13 cellular contexts compared by ENCODE assay signal in the genomic region with DNA sequence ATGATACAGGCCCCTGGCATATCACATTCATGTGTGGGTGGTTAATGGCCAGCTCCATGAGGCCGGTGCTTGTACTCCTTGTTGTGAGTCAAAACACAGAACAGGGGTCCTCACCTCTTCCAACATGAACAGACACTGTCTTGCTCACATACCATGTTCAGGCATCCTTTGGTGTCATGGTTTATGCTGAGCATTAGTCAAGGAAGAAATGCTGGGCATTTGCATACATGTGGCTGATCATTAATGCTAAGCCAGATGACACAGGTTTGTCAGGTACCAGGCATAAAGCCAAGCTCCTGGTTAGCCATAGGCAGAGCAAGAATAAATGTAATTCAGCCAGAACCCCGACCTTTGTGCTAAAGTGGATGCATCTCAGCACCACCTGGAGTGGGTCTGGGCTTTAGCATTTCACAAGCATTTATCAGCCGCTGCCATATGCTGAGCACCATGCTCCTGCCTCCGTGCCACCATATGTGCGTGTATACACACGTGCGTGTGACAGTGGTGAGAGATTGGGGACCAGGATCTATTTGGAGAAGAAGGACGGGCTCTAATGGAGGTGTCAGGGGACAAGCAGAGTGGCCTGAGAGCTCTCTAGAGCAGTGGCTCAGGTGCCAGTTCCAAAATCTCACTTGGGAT. TPM values are rescaled to one million over a fixed set of nuclear protein-coding genes. Genes with fewer than 3 reads are reported as not detected.
A peak's percentile ranks its signal among the peaks of the same experiment; 100 is the strongest.
DNase-seq lines count a peak whose midpoint lies in the region; ATAC-seq and TF ChIP-seq lines count a peak whose summit lies in the region.
"Had no signal": no experiment of that assay in that cellular context is flagged by ENCODE, and none has a peak within 500 bp of the region (broad histone marks: within the 10 kb centered on the region; RNA-seq: fewer than 3 reads in every experiment).

No MANE protein-coding gene starts in this region.

- H3K27me3 Mint-ChIP-seq in MCF 10A (ENCODE audit: insufficient read depth, unreplicated experiment), result no peaks in the 10 kb centered on the region
- H3K27me3 Mint-ChIP-seq in activated CD4-positive, alpha-beta T cell treated with anti-CD3 and anti-CD28 coated beads, Interleukin-2, amount 10 ng/mL, durations not matched to agents 7 days and 5 days, result no peaks in the 10 kb centered on the region

- BruUV-seq in MCF 10A (replicated peaks; lab: Mats Ljungman, UMichigan) (no TSS peak), Panc1 (replicated peaks; lab: Mats Ljungman, UMichigan) (no TSS peak)

- no peak for TF ChIP-seq POLR2A in breast epithelium (IDR thresholded peaks at IDR 0.05)
- no peak for TF ChIP-seq POLR2A in transverse colon (IDR thresholded peaks at IDR 0.05)

- CTCF ChIA-PET in MCF 10A (lab: Yijun Ruan, JAX) (interaction anchor here (1.2 to 2.3 kb wide), 2 partner anchors 71 to 77 kb away, joined by 6 to 18 read pairs; no protein-coding TSS in a partner anchor), Panc1 (lab: Charles Lee) (no interaction called here)
- CTCF ChIA-PET in activated CD4-positive, alpha-beta T cell treated with anti-CD3 and anti-CD28 coated beads, Interleukin-2, amount 10 ng/mL, durations not matched to agents 7 days and 5 days (lab: Charles Lee), result interaction anchor here (1.4 to 2.3 kb wide), 4 partner anchors 8 to 59 kb away, joined by 4 to 9 read pairs (median 9); no protein-coding TSS in a partner anchor

- H3K36me3 ChIP-seq in breast epithelium, result no peaks in the 10 kb centered on the region
- peaks cover 3% of the 10 kb centered on the region for H3K36me3 ChIP-seq in Panc1 (ENCODE audit: control insufficient read depth, insufficient read depth, low read length)
- H3K36me3 ChIP-seq in transverse colon, result no peaks in the 10 kb centered on the region
- H3K36me3 ChIP-seq: BLaER1 had no signal

- H3K4me3 Mint-ChIP-seq in MCF 10A (ENCODE audit: unreplicated experiment), result no peak overlapping the region
- H3K4me3 Mint-ChIP-seq in activated CD4-positive, alpha-beta T cell treated with anti-CD3 and anti-CD28 coated beads, Interleukin-2, amount 10 ng/mL, durations not matched to agents 7 days and 5 days, result no peak overlapping the region
- H3K4me3 Mint-ChIP-seq: natural killer cell had no signal

- POLR2A ChIA-PET in MCF 10A (lab: Yijun Ruan, JAX), result interaction anchor here (0.7 to 2.3 kb wide), 5 partner anchors 13 to 40 kb away, joined by 3 to 17 read pairs (median 4); no protein-coding TSS in a partner anchor
- POLR2A ChIA-PET in Panc1 (lab: Charles Lee), result no interaction called here
- POLR2A ChIA-PET in activated CD4-positive, alpha-beta T cell treated with anti-CD3 and anti-CD28 coated beads, Interleukin-2, amount 10 ng/mL, durations not matched to agents 7 days and 5 days (lab: Charles Lee), result no interaction called here

- TF ChIP-seq EP300 in transverse colon (IDR thresholded peaks at IDR 0.05; ENCODE audit: low read depth), result no peak

- ATAC-seq in Panc1, result no peak
- no peak for ATAC-seq in right cardiac atrium
- ATAC-seq in HG02642 (IDR thresholded peaks at IDR 0.05; ENCODE audit: poor library complexity, unreplicated experiment), result no peak
- ATAC-seq: natural killer cell had no signal

- H3K4me1 ChIP-seq in breast epithelium (peaks cover 0 to 5% of the 10 kb centered on the region in 2 donors), Panc1 (ENCODE audit: control insufficient read depth, insufficient read depth, low read length) (peaks cover 91% of the 10 kb centered on the region), right cardiac atrium (ENCODE audit: control insufficient read depth, insufficient read depth, low read length) (peaks cover 19% of the 10 kb centered on the region), transverse colon (peaks cover 43 to 92% (median 78%) of the 10 kb centered on the region in 4 donors)
- H3K4me1 ChIP-seq: BLaER1 had no signal

- DNase-seq in breast epithelium (ENCODE audit: low spot score in 2 of 2) (no peak), MCF 10A (ENCODE audit: unreplicated experiment) (no peak), Panc1 (ENCODE audit: low read depth, low spot score) (no peak), right cardiac atrium (no peak), transverse colon (no peak), NCI-H1105 (lab: John Stamatoyannopoulos, UW) (no peak)
- DNase-seq in activated CD4-positive, alpha-beta T cell treated with anti-CD3 and anti-CD28 coated beads, Interleukin-2, amount 10 ng/mL, durations not matched to agents 7 days and 5 days, result no peak
- DNase-seq: activated CD4-positive, CD25-positive, alpha-beta regulatory T cell; activated gamma-delta T cell treated with Interleukin-2 at 50 U/mL for 16 hours; natural killer cell; NCI-H748 treated with DMSO at 0.1 percent for 48 hours had no signal

- H3K27me3 ChIP-seq in breast epithelium, result no peaks in the 10 kb centered on the region
- H3K27me3 ChIP-seq in Panc1 (ENCODE audit: control insufficient read depth, insufficient read depth, low read length), result no peaks in the 10 kb centered on the region
- H3K27me3 ChIP-seq in right cardiac atrium (ENCODE audit: control insufficient read depth, insufficient read depth), result no peaks in the 10 kb centered on the region
- no peaks in the 10 kb centered on the region for H3K27me3 ChIP-seq in transverse colon
- H3K27me3 ChIP-seq: BLaER1 had no signal

- intact Hi-C loops in breast epithelium (cut with DNase I; ENCODE audit: low total_unique reads), result no loop called here
- intact Hi-C loops in MCF 10A (cut with micrococcal nuclease), result loop anchor here (5.0 kb wide), 1 partner anchor 43 kb away; no protein-coding TSS in a partner anchor
- intact Hi-C loops in Panc1 (cut with micrococcal nuclease; ENCODE audit: unreplicated experiment), result no loop called here
- intact Hi-C loops in right cardiac atrium (cut with DNase I), result loop anchor here (5.0 to 10.0 kb wide), 3 partner anchors 59 to 69 kb away; no protein-coding TSS in a partner anchor
- intact Hi-C loops in transverse colon (cut with DNase I; ENCODE audit: low total_unique reads), result no loop called here

- peaks cover 48% of the 10 kb centered on the region for H3K4me1 Mint-ChIP-seq in MCF 10A (ENCODE audit: insufficient read depth, unreplicated experiment)
- H3K4me1 Mint-ChIP-seq in activated CD4-positive, alpha-beta T cell treated with anti-CD3 and anti-CD28 coated beads, Interleukin-2, amount 10 ng/mL, durations not matched to agents 7 days and 5 days, result peaks cover 40% of the 10 kb centered on the region

- H3K9me3 ChIP-seq in breast epithelium (no peaks in the 10 kb centered on the region), Panc1 (ENCODE audit: control insufficient read depth, insufficient read depth, low read depth, low read length) (no peaks in the 10 kb centered on the region), right cardiac atrium (ENCODE audit: control insufficient read depth, low read length) (no peaks in the 10 kb centered on the region), transverse colon (no peaks in the 10 kb centered on the region)
- H3K9me3 ChIP-seq: BLaER1 had no signal

- TF ChIP-seq CTCF in breast epithelium (IDR thresholded peaks at IDR 0.05) (no peak), MCF 10A (IDR thresholded peaks at IDR 0.05; ENCODE audit: unreplicated experiment) (no peak), Panc1 (IDR thresholded peaks at IDR 0.05) (no peak), transverse colon (IDR thresholded peaks at IDR 0.05) (no peak)

- H3K27ac Mint-ChIP-seq in MCF 10A (ENCODE audit: low read depth, unreplicated experiment), result no peak overlapping the region
- no peak overlapping the region for H3K27ac Mint-ChIP-seq in activated CD4-positive, alpha-beta T cell treated with anti-CD3 and anti-CD28 coated beads, Interleukin-2, amount 10 ng/mL, durations not matched to agents 7 days and 5 days
- H3K27ac Mint-ChIP-seq: natural killer cell had no signal

- H3K36me3 Mint-ChIP-seq in MCF 10A (ENCODE audit: insufficient read depth, unreplicated experiment), result peaks cover 26% of the 10 kb centered on the region
- H3K36me3 Mint-ChIP-seq in activated CD4-positive, alpha-beta T cell treated with anti-CD3 and anti-CD28 coated beads, Interleukin-2, amount 10 ng/mL, durations not matched to agents 7 days and 5 days (ENCODE audit: low read depth), result peaks cover 16% of the 10 kb centered on the region
- H3K36me3 Mint-ChIP-seq: natural killer cell had no signal

- 51% methylated on average over 8 of the region's 8 CpGs for WGBS in right cardiac atrium
- WGBS in transverse colon (ENCODE audit: low coverage in 1 of 2), 2 donors, result 67 to 81% methylated on average over 2 to 8 of the region's 8 CpGs

- in situ Hi-C loops in Panc1 (cut with HindIII; ENCODE audit: low pct_unique_long_range_greater_than_20kb, low sequenced_read_pairs) (no loop called here), transverse colon (cut with MboI; ENCODE audit: low pct_ligation_motif_present in 1 of 4, low pct_unique_long_range_greater_than_20kb in 1 of 4, low sequenced_read_pairs in 3 of 4) (no loop called here)

- H3K27ac ChIP-seq in breast epithelium, result peak overlapping the region; percentile 34 to 71
- peak overlapping the region; percentile 89 for H3K27ac ChIP-seq in Panc1 (ENCODE audit: low read length)
- peak overlapping the region; percentile 46 for H3K27ac ChIP-seq in right cardiac atrium (ENCODE audit: low read length)
- peak overlapping the region; percentile 87 to 90 (median 88) for H3K27ac ChIP-seq in transverse colon
- H3K27ac ChIP-seq: BLaER1 had no signal

- no peaks in the 10 kb centered on the region for H3K9me3 Mint-ChIP-seq in MCF 10A (ENCODE audit: unreplicated experiment)
- H3K9me3 Mint-ChIP-seq in activated CD4-positive, alpha-beta T cell treated with anti-CD3 and anti-CD28 coated beads, Interleukin-2, amount 10 ng/mL, durations not matched to agents 7 days and 5 days, result no peaks in the 10 kb centered on the region
- H3K9me3 Mint-ChIP-seq: natural killer cell had no signal

- H3K4me3 ChIP-seq in breast epithelium (no peak overlapping the region), Panc1 (ENCODE audit: low read depth in 2 of 2, low read length in 2 of 2) (no peak overlapping the region), right cardiac atrium (ENCODE audit: low read length) (no peak overlapping the region), transverse colon (no peak overlapping the region)
- H3K4me3 ChIP-seq: BLaER1 had no signal

RNA-seq across cellular contexts. Expression of a gene that starts 55.0 kb away (rescaled TPM):
- total RNA-seq in breast epithelium (10 to 100 TPM; 30.9 to 52.4 (median 38.6) TPM), MCF 10A (2022) (151 and 154 TPM in 2 replicates), Panc1 (2021; ENCODE audit: unreplicated experiment) (199 TPM), right cardiac atrium (100 to 1,000 TPM in 1 of 4 donors, 10 to 100 TPM in 3; 92.1 to 115 (median 95.1) TPM), transverse colon (100 to 1,000 TPM; 309 to 483 (median 316) TPM)
- 183 TPM for polyA plus RNA-seq in Panc1 (2012; ENCODE audit: insufficient read length)
- polyA plus RNA-seq in right cardiac atrium, result 62.9 TPM
- total RNA-seq in activated CD4-positive, alpha-beta T cell treated with anti-CD3 and anti-CD28 coated beads, Interleukin-2, amount 10 ng/mL, durations not matched to agents 7 days and 5 days, result 10 to 100 TPM; 45.5 to 47.3 TPM

Comparison
In these comparisons a context has a peak if more than half of its experiments do, and no peak if none do; other contexts are left out.
1. intact Hi-C loops: an anchor here in MCF 10A (5.0 kb wide) and right cardiac atrium (5.0 to 10.0 kb wide); none called in breast epithelium, Panc1 and transverse colon.